ENCODE assay signal across 1 cellular context in genomic region chr11:57647960-57648776, GRCh38.
TF ChIP-seq lines count a peak whose summit lies in the region.

No MANE protein-coding gene starts in this region.

TF ChIP-seq in K562, 482 proteins besides CTCF, POLR2A, EP300 and RAD21 (continued from another document and continues in another):
- TF ChIP-seq REST (CRISPR knock-in tag; IDR thresholded peaks at IDR 0.05; ENCODE audit: low read depth) (no peak), SMARCA5 (IDR thresholded peaks at IDR 0.05) (no peak), SMARCA4 (IDR thresholded peaks at IDR 0.05) (peak; percentile 96), HDGF (IDR thresholded peaks at IDR 0.05) (no peak), E2F6 (IDR thresholded peaks at IDR 0.05; ENCODE audit: borderline replicate concordance in 1 of 2, extremely low read depth in 1 of 2, insufficient read depth in 1 of 2, insufficient read length in 1 of 2, low read depth in 1 of 2, low read length in 1 of 2, poor library complexity in 1 of 2, severe bottlenecking in 1 of 2) (no peak), CBX2 (IDR thresholded peaks at IDR 0.05; ENCODE audit: insufficient read depth, low read length, poor library complexity, severe bottlenecking) (no peak), CHAMP1 (IDR thresholded peaks at IDR 0.05) (no peak), CEBPB (tag; IDR thresholded peaks at IDR 0.05) (no peak), SIN3A (IDR thresholded peaks at IDR 0.05; ENCODE audit: borderline replicate concordance in 2 of 2, control insufficient read depth in 1 of 2, low read depth in 2 of 2, low read length in 2 of 2) (no peak), RNF219 (CRISPR knock-in tag; IDR thresholded peaks at IDR 0.05) (no peak), ZNF277 (CRISPR knock-in tag; IDR thresholded peaks at IDR 0.05; ENCODE audit: borderline replicate concordance) (no peak), LCOR (CRISPR knock-in tag; IDR thresholded peaks at IDR 0.05) (no peak), HIVEP1 (CRISPR knock-in tag; IDR thresholded peaks at IDR 0.05) (no peak), MYBL2 (IDR thresholded peaks at IDR 0.05; ENCODE audit: low read depth) (no peak), MYBL2 (CRISPR knock-in tag; IDR thresholded peaks at IDR 0.05; ENCODE audit: borderline replicate concordance) (no peak), PRDM10 (IDR thresholded peaks at IDR 0.05; ENCODE audit: partially characterized antibody) (no peak), FOXK2 (conservative IDR thresholded peaks at IDR 0.05 in 1 of 2, IDR thresholded peaks at IDR 0.05 in 1 of 2; ENCODE audit: low read depth in 2 of 2) (no peak), ZNF609 (CRISPR knock-in tag; IDR thresholded peaks at IDR 0.05; ENCODE audit: borderline replicate concordance) (peak; percentile 70; the same call in 1 of the 2 replicates), KLF1 (tag; IDR thresholded peaks at IDR 0.05) (peak; percentile 87), ZNF75A (CRISPR knock-in tag; IDR thresholded peaks at IDR 0.05) (no peak), MAFK (IDR thresholded peaks at IDR 0.05; ENCODE audit: low read length) (no peak), STAG1 (CRISPR knock-in tag; IDR thresholded peaks at IDR 0.05; ENCODE audit: borderline replicate concordance) (no peak), ERF (CRISPR knock-in tag; IDR thresholded peaks at IDR 0.05) (no peak), ZNF592 (IDR thresholded peaks at IDR 0.05) (no peak), ATF7 (IDR thresholded peaks at IDR 0.05) (peak; percentile 77), ZNF41 (CRISPR knock-in tag; conservative IDR thresholded peaks at IDR 0.05) (no peak), CBFB (CRISPR knock-in tag; IDR thresholded peaks at IDR 0.05) (no peak), ZNF280B (CRISPR knock-in tag; IDR thresholded peaks at IDR 0.05) (no peak), CC2D1A (IDR thresholded peaks at IDR 0.05) (peak; percentile 97; the same call in 1 of the 2 replicates)
